20 cellular contexts compared by ENCODE assay signal in genomic region chr3:43097681-43098080, GRCh38.
"Had no signal": no experiment of that assay in that cellular context is flagged by ENCODE, and none has a peak within 500 bp of the region (broad histone marks: within the 10 kb centered on the region; RNA-seq: fewer than 3 reads in every experiment).

No MANE protein-coding gene starts in this region.

- H3K4me1 ChIP-seq: colonic mucosa had no signal

- H3K9me3 ChIP-seq: colonic mucosa, gastrocnemius medialis, mucosa of descending colon, transverse colon, upper lobe of right lung, vagina had no signal

- H3K36me3 ChIP-seq: colonic mucosa, gastrocnemius medialis, transverse colon, upper lobe of right lung, vagina had no signal

- H3K4me3 ChIP-seq: colonic mucosa, gastrocnemius medialis, mucosa of descending colon, smooth muscle cell, transverse colon, upper lobe of right lung, vagina had no signal

- H3K27ac ChIP-seq: colonic mucosa, epithelial cell of prostate, gastrocnemius medialis, parathyroid adenoma, transverse colon, upper lobe of right lung, vagina had no signal

- H3K27me3 ChIP-seq: colonic mucosa, gastrocnemius medialis, transverse colon, upper lobe of right lung, vagina had no signal

- DNase-seq: colonic mucosa; effector CD8-positive, alpha-beta T cell; endodermal cell; foreskin fibroblast; gastrocnemius medialis; head of caudate nucleus; mesenchymal stem cell; mucosa of descending colon; naive B cell; stimulated activated CD4-positive, alpha-beta T cell treated with anti-CD3 and anti-CD28 coated beads, Interleukin-12 subunit alpha, Interleukin-12 subunit beta, amount 100 ng/mL, for 4 hours; stimulated activated CD4-positive, alpha-beta T cell treated with anti-CD3 and anti-CD28 coated beads, Interleukin-1b, Interleukin-23, amount 100 ng/mL, for 48 hours; stimulated activated CD4-positive, alpha-beta T cell treated with anti-CD3 and anti-CD28 coated beads, Interleukin-4, amount 100 ng/mL, for 1 hour; stimulated activated CD8-positive, alpha-beta memory T cell treated with anti-CD3 and anti-CD28 coated beads, Interleukin-4, amount 100 ng/mL, for 48 hours; stimulated activated naive CD4-positive, alpha-beta T cell treated with Interleukin-2 at 50 U/mL for 16 hours; transverse colon; upper lobe of right lung had no signal
